In the genomic region with DNA sequence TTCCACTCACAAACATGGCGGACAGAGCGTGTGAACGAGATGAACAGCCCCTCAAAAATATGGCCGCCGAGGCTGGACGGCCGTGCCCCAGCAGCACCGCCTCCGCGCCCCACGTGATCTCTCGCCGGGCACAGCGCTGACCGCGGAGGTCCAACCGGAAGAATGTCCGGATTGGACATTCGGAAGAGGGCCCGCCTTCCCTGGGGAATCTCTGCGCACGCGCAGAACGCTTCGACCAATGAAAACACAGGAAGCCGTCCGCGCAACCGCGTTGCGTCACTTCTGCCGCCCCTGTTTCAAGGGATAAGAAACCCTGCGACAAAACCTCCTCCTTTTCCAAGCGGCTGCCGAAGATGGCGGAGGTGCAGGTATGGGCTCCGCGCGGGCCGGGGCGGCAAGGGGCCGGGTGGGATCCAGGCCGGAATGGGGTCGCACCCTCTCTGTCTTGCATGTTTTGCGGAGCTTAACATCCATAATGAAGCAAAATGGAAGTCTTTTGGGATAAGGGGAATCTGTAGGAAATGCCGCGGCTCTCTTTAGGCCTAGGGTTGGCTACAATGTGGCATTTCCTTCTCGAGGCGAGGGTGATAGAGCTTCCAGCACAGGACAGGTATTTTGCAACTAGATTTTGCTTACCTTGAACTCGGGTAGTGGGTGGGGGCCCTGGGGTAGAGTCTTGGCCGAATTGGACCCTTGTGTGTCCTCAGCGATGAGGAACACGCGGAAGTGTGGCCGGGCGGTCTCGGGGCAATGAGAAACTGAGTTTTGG, we compare ENCODE assay signal across 8 cellular contexts. TPM values are rescaled to one million over a fixed set of nuclear protein-coding genes. Genes with fewer than 3 reads are reported as not detected.
DNase-seq lines count a peak whose midpoint lies in the region; ATAC-seq and TF ChIP-seq lines count a peak whose summit lies in the region.

A gene (plus strand): TSS at position 332 of the 769 bp plus-strand sequence. CDS start 22 bp downstream, at position 354.

- peak; percentile 85 for ATAC-seq in CD8-positive, alpha-beta T cell
- peak; percentile 83 for ATAC-seq in GM19467 (IDR thresholded peaks at IDR 0.05; ENCODE audit: unreplicated experiment)
- ATAC-seq in lower lobe of right lung = peak; percentile 98 to 99

- H3K36me3 Mint-ChIP-seq in CD8-positive, alpha-beta T cell = peaks cover 84% of the 10 kb centered on the region

- POLR2A ChIA-PET in CD8-positive, alpha-beta T cell (lab: Charles Lee) = interaction anchor here (0.6 to 2.6 kb wide), 11 partner anchors 12 to 1272 kb away, joined by 3 to 14 read pairs (median 4); a partner anchor contains a TSS

- H3K4me3 Mint-ChIP-seq in CD8-positive, alpha-beta T cell = peak within 1 kb of the TSS; percentile 97

- H3K27me3 Mint-ChIP-seq in CD8-positive, alpha-beta T cell (ENCODE audit: low read depth) = no peaks in the 10 kb centered on the region

- peaks cover 49% of the 10 kb centered on the region for H3K36me3 ChIP-seq in CD8-positive, alpha-beta T cell (ENCODE audit: insufficient read depth, low read length)
- peaks cover 52% of the 10 kb centered on the region for H3K36me3 ChIP-seq in lower lobe of right lung

- CTCF ChIA-PET in CD8-positive, alpha-beta T cell (lab: Charles Lee) = interaction anchor here (1.1 to 2.7 kb wide), 5 partner anchors 9 to 16 kb away, joined by 3 to 8 read pairs (median 6); a partner anchor contains a TSS

- peak; percentile 99 to 100 (median 99) for DNase-seq in CD8-positive, alpha-beta T cell
- DNase-seq in HS-27A (ENCODE audit: low read depth) (peak; percentile 100), NK-92 (lab: John Stamatoyannopoulos, UW; ENCODE audit: unreplicated experiment) (peak; percentile 97), lower lobe of right lung (peak; percentile 100)
- peak; percentile 99 for DNase-seq in activated CD8-positive, alpha-beta memory T cell treated with anti-CD3 and anti-CD28 coated beads for 1 hour (ENCODE audit: extremely low read depth in 1 of 2, low read depth in 1 of 2)
- DNase-seq in effector CD4-positive, alpha-beta T cell = peak; percentile 99
- DNase-seq in stimulated activated CD4-positive, alpha-beta T cell treated with anti-CD3 and anti-CD28 coated beads, TNF-alpha, amount 100 ng/mL, for 24 hours (ENCODE audit: low read depth in 3 of 3) = peak; percentile 99 to 100 (median 99)

- peaks cover 39% of the 10 kb centered on the region for H3K4me1 ChIP-seq in CD8-positive, alpha-beta T cell (ENCODE audit: insufficient read depth, low read length)
- H3K4me1 ChIP-seq in lower lobe of right lung = peaks cover 30% of the 10 kb centered on the region

- no peaks in the 10 kb centered on the region for H3K9me3 ChIP-seq in CD8-positive, alpha-beta T cell (ENCODE audit: low read length)
- H3K9me3 ChIP-seq in lower lobe of right lung = no peaks in the 10 kb centered on the region

- TF ChIP-seq CTCF in CD8-positive, alpha-beta T cell (IDR thresholded peaks at IDR 0.05) = no peak
- TF ChIP-seq CTCF in lower lobe of right lung (IDR thresholded peaks at IDR 0.05) = no peak

- peak within 1 kb of the TSS; percentile 91 for H3K27ac ChIP-seq in CD8-positive, alpha-beta T cell (ENCODE audit: low read depth, low read length)
- peak within 1 kb of the TSS; percentile 94 for H3K27ac ChIP-seq in lower lobe of right lung

- H3K4me3 ChIP-seq in CD8-positive, alpha-beta T cell (ENCODE audit: low read depth, low read length) = peak within 1 kb of the TSS; percentile 93
- H3K4me3 ChIP-seq in lower lobe of right lung = peak within 1 kb of the TSS; percentile 99

- peak within 1 kb of the TSS; percentile 92 for H3K27ac Mint-ChIP-seq in CD8-positive, alpha-beta T cell

- peaks cover 50% of the 10 kb centered on the region for H3K4me1 Mint-ChIP-seq in CD8-positive, alpha-beta T cell (ENCODE audit: low read depth)

- intact Hi-C loops in CD8-positive, alpha-beta T cell (cut with DNase I, micrococcal nuclease) = loop anchor here (1.0 to 2.0 kb wide), 5 partner anchors 9 to 389 kb away; a partner anchor contains a TSS
- intact Hi-C loops in lower lobe of right lung (cut with DNase I) = no loop called here

- no peaks in the 10 kb centered on the region for H3K9me3 Mint-ChIP-seq in CD8-positive, alpha-beta T cell

- no peaks in the 10 kb centered on the region for H3K27me3 ChIP-seq in CD8-positive, alpha-beta T cell (ENCODE audit: insufficient read depth, low read length)
- H3K27me3 ChIP-seq in lower lobe of right lung (ENCODE audit: low read depth) = no peaks in the 10 kb centered on the region

RNA-seq across cellular contexts. Expression of the gene that starts here (rescaled TPM):
- total RNA-seq in CD8-positive, alpha-beta T cell = 1,000 to 10,000 TPM; 5,165 to 5,323 TPM
- total RNA-seq in lower lobe of right lung = 1,820 TPM

Comparison
In these comparisons a context has a peak if more than half of its experiments do, and no peak if none do; other contexts are left out.
1. Peak in every context shown above with its lines: DNase-seq, ATAC-seq, H3K4me3 ChIP-seq and H3K27ac ChIP-seq.